ENCODE assay signal across 16 cellular contexts in the genomic region with DNA sequence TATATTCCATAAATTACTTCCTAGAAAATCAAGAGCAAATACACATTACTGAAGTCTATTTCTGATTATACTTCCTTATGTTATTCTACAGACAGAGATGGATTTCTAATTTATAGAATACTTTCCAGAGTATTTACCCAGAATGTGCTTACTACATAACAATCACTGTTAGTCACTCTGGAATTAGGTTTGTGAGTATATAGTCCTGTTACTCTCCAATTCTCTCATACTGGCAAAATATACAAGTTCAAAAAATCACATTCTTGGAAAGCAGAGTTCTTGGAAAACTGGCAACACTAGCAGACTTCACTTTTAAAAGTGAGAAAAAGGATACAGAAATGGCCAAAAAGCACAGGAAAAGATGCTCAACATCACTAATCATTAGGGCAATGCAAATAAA. TPM values are rescaled to one million over a fixed set of nuclear protein-coding genes. Genes with fewer than 3 reads are reported as not detected.
DNase-seq lines count a peak whose midpoint lies in the region; ATAC-seq, FAIRE-seq and TF ChIP-seq lines count a peak whose summit lies in the region.
"Had no signal": no experiment of that assay in that cellular context is flagged by ENCODE, and none has a peak within 500 bp of the region (broad histone marks: within the 10 kb centered on the region; RNA-seq: fewer than 3 reads in every experiment).

No MANE protein-coding gene starts in this region.

- CTCF ChIA-PET in IMR-90 (lab: Yijun Ruan, JAX) (no interaction called here), endothelial cell of umbilical vein (lab: Charles Lee) (no interaction called here)

- H3K79me2 ChIP-seq in endothelial cell of umbilical vein (ENCODE audit: control insufficient read depth, insufficient read depth, low read length) = peaks cover 77% of the 10 kb centered on the region

- H2AFZ ChIP-seq in IMR-90 (replicated peaks; ENCODE audit: low read length, poor library complexity) = no peak overlapping the region
- no peak overlapping the region for H2AFZ ChIP-seq in endothelial cell of umbilical vein (ENCODE audit: low read depth, low read length)

- no peak overlapping the region for H4K5ac ChIP-seq in IMR-90 (ENCODE audit: low read depth, low read length)

- no peak overlapping the region for H2BK120ac ChIP-seq in IMR-90 (ENCODE audit: low read depth, low read length)

- ATAC-seq in IMR-90 (ENCODE audit: low read depth) (peak; percentile 88), HG03354 (IDR thresholded peaks at IDR 0.05; ENCODE audit: poor library complexity, severe bottlenecking, unreplicated experiment) (no peak), GM18870 (IDR thresholded peaks at IDR 0.05; ENCODE audit: unreplicated experiment) (no peak), GM21447 (IDR thresholded peaks at IDR 0.05; ENCODE audit: unreplicated experiment) (no peak)
- ATAC-seq: CD8-positive, alpha-beta T cell; K562 had no signal

- H2AK5ac ChIP-seq in IMR-90 (ENCODE audit: low read depth, low read length) = no peak overlapping the region

- H3K9me1 ChIP-seq in IMR-90 (ENCODE audit: insufficient read depth, low read length) = 0 out of 2 replicates have a peak, but pooled peaks cover 2% of the 10 kb centered on the region
- H3K9me1 ChIP-seq in endothelial cell of umbilical vein (replicated peaks; ENCODE audit: control insufficient read depth, extremely low read depth, insufficient read depth, low read length) = no peaks in the 10 kb centered on the region

- in situ Hi-C loops in IMR-90 (cut with MboI; ENCODE audit: low sequenced_read_pairs) = no loop called here

- H3K36me3 ChIP-seq in IMR-90 (ENCODE audit: control insufficient read depth, insufficient read depth, low read length) (peaks cover 16% of the 10 kb centered on the region), endothelial cell of umbilical vein (ENCODE audit: control insufficient read depth in 2 of 2, extremely low read depth in 1 of 2, insufficient read depth in 2 of 2, low read length in 2 of 2) (peaks cover 2 to 8% of the 10 kb centered on the region in 2 experiments)

- no peaks in the 10 kb centered on the region for H3K9me3 ChIP-seq in IMR-90 (ENCODE audit: control insufficient read depth, insufficient read depth, low read length)
- no peaks in the 10 kb centered on the region for H3K9me3 ChIP-seq in endothelial cell of umbilical vein (replicated peaks; ENCODE audit: control insufficient read depth, insufficient read depth, low read length)
- H3K9me3 ChIP-seq: BLaER1, HAP-1 had no signal

- POLR2A ChIA-PET in IMR-90 (lab: Charles Lee; ENCODE audit: unreplicated experiment) = no interaction called here
- POLR2A ChIA-PET in endothelial cell of umbilical vein (lab: Charles Lee) = no interaction called here

- no peak overlapping the region for H4K8ac ChIP-seq in IMR-90 (ENCODE audit: low read depth in 2 of 2, low read length in 2 of 2)

- H3K23ac ChIP-seq in IMR-90 (ENCODE audit: low read depth, low read length) = no peak overlapping the region

- no peak overlapping the region for H3K14ac ChIP-seq in IMR-90 (replicated peaks; ENCODE audit: low read depth, low read length)

- H2AK9ac ChIP-seq in IMR-90 (replicated peaks; ENCODE audit: low read depth, low read length, poor library complexity) = no peak overlapping the region

- H2BK5ac ChIP-seq in IMR-90 (ENCODE audit: low read depth, low read length, poor library complexity, severe bottlenecking) = no peak overlapping the region

- H3K4me1 ChIP-seq in IMR-90 (ENCODE audit: control insufficient read depth, insufficient read depth, low read length) (no peaks in the 10 kb centered on the region), endothelial cell of umbilical vein (ENCODE audit: control insufficient read depth, extremely low read depth, insufficient read depth, low read length) (no peaks in the 10 kb centered on the region)

- intact Hi-C loops in IMR-90 (cut with micrococcal nuclease) = no loop called here
- intact Hi-C loops in endothelial cell of umbilical vein (cut with micrococcal nuclease) = no loop called here

- TF ChIP-seq CTCF in IMR-90 (conservative IDR thresholded peaks at IDR 0.05; ENCODE audit: low read depth, low read length) (no peak), endothelial cell of umbilical vein (IDR thresholded peaks at IDR 0.05; ENCODE audit: extremely low read depth in 1 of 2, insufficient read depth in 1 of 2, low read depth in 1 of 2, low read length in 2 of 2) (no peak)

- H4K91ac ChIP-seq in IMR-90 (ENCODE audit: insufficient read depth, low read depth, low read length) = no peak overlapping the region

- H3K79me1 ChIP-seq in IMR-90 (ENCODE audit: low read depth in 1 of 2, low read length in 2 of 2) = peaks cover 22 to 42% of the 10 kb centered on the region in 2 experiments

- H2BK15ac ChIP-seq in IMR-90 (ENCODE audit: low read depth, low read length) = no peak overlapping the region

- H3K9ac ChIP-seq in IMR-90 (ENCODE audit: low read depth, low read length) (no peak overlapping the region), endothelial cell of umbilical vein (replicated peaks; ENCODE audit: extremely low read depth, insufficient read depth, low read length) (no peak overlapping the region)
- H3K9ac ChIP-seq: BLaER1 had no signal

- H4K20me1 ChIP-seq in IMR-90 (ENCODE audit: insufficient read depth, low read length) (peaks cover 36% of the 10 kb centered on the region), endothelial cell of umbilical vein (replicated peaks; ENCODE audit: control insufficient read depth, extremely low read depth, insufficient read depth, low read length) (no peaks in the 10 kb centered on the region)

- DNase-seq in EH (ENCODE audit: low read depth) = peak; percentile 26
- peak; percentile 55 for DNase-seq in IMR-90
- no peak for DNase-seq in endothelial cell of umbilical vein (ENCODE audit: low read depth, low spot score)
- no peak for DNase-seq in glomerular visceral epithelial cell (ENCODE audit: extremely low spot score)
- DNase-seq: 8988T; Calu3; CD8-positive, alpha-beta T cell; DND-41 had no signal

- BruUV-seq in IMR-90 (replicated peaks; lab: Mats Ljungman, UMichigan) = no TSS peak
- no TSS peak for BruUV-seq in endothelial cell of umbilical vein (replicated peaks; lab: Mats Ljungman, UMichigan)

- H3K4me3 ChIP-seq in IMR-90 (ENCODE audit: insufficient read depth, low read depth, low read length) (no peak overlapping the region), endothelial cell of umbilical vein (replicated peaks in 1 of 3; ENCODE audit: insufficient read depth in 1 of 3, low read depth in 1 of 3, low read length in 3 of 3) (no peak overlapping the region)
- H3K4me3 ChIP-seq: BLaER1, HAP-1, K562 had no signal

- H3K27ac ChIP-seq in IMR-90 (ENCODE audit: insufficient read depth, low read length) (no peak overlapping the region), endothelial cell of umbilical vein (ENCODE audit: insufficient read depth, low read depth, low read length) (no peak overlapping the region)
- H3K27ac ChIP-seq: BLaER1 had no signal

- no peak overlapping the region for H3K18ac ChIP-seq in IMR-90 (ENCODE audit: low read depth, low read length)

- no peak for TF ChIP-seq RAD21 in IMR-90 (IDR thresholded peaks at IDR 0.05; ENCODE audit: low read length)

- no peak overlapping the region for H3K4ac ChIP-seq in IMR-90 (ENCODE audit: low read depth, low read length)

- TF ChIP-seq POLR2A in IMR-90 (IDR thresholded peaks at IDR 0.05; ENCODE audit: low read depth, low read length) (no peak), endothelial cell of umbilical vein (IDR thresholded peaks at IDR 0.05; ENCODE audit: low read depth, low read length) (no peak)

- no peak overlapping the region for H3K56ac ChIP-seq in IMR-90 (ENCODE audit: extremely low read depth, insufficient read depth, low read length)

- H3K27me3 ChIP-seq in IMR-90 (ENCODE audit: control insufficient read depth, insufficient read depth, low read length) (no peaks in the 10 kb centered on the region), endothelial cell of umbilical vein (ENCODE audit: control insufficient read depth in 2 of 2, insufficient read depth in 2 of 2, low read length in 2 of 2) (no peaks in the 10 kb centered on the region)
- H3K27me3 ChIP-seq: BLaER1 had no signal

- H3K4me2 ChIP-seq in IMR-90 (ENCODE audit: low read depth, low read length) (no peak overlapping the region), endothelial cell of umbilical vein (ENCODE audit: insufficient read depth, low read length) (no peak overlapping the region)
- H3K4me2 ChIP-seq: BLaER1 had no signal

- H2BK20ac ChIP-seq in IMR-90 (ENCODE audit: low read depth, low read length) = no peak overlapping the region

- FAIRE-seq in endothelial cell of umbilical vein (lab: Jason Lieb, UNC) = peak; percentile 63
- FAIRE-seq: G401.6, H1 had no signal

- dilution Hi-C loops in IMR-90 (cut with HindIII; ENCODE audit: low sequenced_read_pairs, unreplicated experiment) = no loop called here
- dilution Hi-C loops in endothelial cell of umbilical vein (cut with MboI; ENCODE audit: extremely low pct_ligation_motif_present, low sequenced_read_pairs) = no loop called here

TF ChIP-seq in IMR-90, 13 proteins besides CTCF, POLR2A, EP300 and RAD21:
- no peak for TF ChIP-seq MXI1 (IDR thresholded peaks at IDR 0.05; ENCODE audit: borderline replicate concordance, low read depth, low read length)
- TF ChIP-seq RFX5 (IDR thresholded peaks at IDR 0.05; ENCODE audit: low read depth, low read length) = no peak
- no peak for TF ChIP-seq RCOR1 (IDR thresholded peaks at IDR 0.05; ENCODE audit: insufficient replicate concordance, low read length)
- no peak for TF ChIP-seq CHD1 (IDR thresholded peaks at IDR 0.05; ENCODE audit: low read depth, low read length)
- no peak for TF ChIP-seq NFE2L2 (IDR thresholded peaks at IDR 0.05; ENCODE audit: low read depth, low read length)

TF ChIP-seq in endothelial cell of umbilical vein, 7 proteins besides CTCF, POLR2A, EP300 and RAD21 (continues in another document):
- TF ChIP-seq MYC (IDR thresholded peaks at IDR 0.05; ENCODE audit: low read depth, low read length) (no peak), GATA2 (IDR thresholded peaks at IDR 0.05; ENCODE audit: insufficient read depth, insufficient read length, low read depth, low read length) (no peak), JUN (IDR thresholded peaks at IDR 0.05; ENCODE audit: borderline replicate concordance, insufficient read depth, insufficient read length, low read depth) (no peak)

RNA-seq across cellular contexts. Expression of a gene that starts 7.3 kb away (rescaled TPM):
- total RNA-seq in IMR-90 (2012; rRNA removed) (12.2 and 21.1 TPM in 2 replicates), endothelial cell of umbilical vein (51.1 and 52.5 TPM in 2 replicates)
- polyA plus RNA-seq in IMR-90 (2012; rRNA removed) (6.5 and 9.7 TPM in 2 replicates), endothelial cell of umbilical vein (3.7 and 4.9 TPM in 2 replicates)
- 4.6 and 5.1 TPM in 2 replicates for polyA plus RNA-seq in IMR-90 (2012; cell fraction: cytosol; rRNA removed)
- polyA plus RNA-seq in IMR-90 (2012; cell fraction: nucleus; rRNA removed; ENCODE audit: low replicate concordance) = 6.4 and 8.1 TPM in 2 replicates
- 9.5 and 10.2 TPM in 2 replicates for polyA plus RNA-seq in endothelial cell of umbilical vein (2011; cell fraction: cytosol; rRNA removed)
- 10.7 and 14.5 TPM in 2 replicates for polyA plus RNA-seq in endothelial cell of umbilical vein (2011; cell fraction: nucleus; rRNA removed)
- 19.3 and 31.2 TPM in 2 replicates for polyA plus RNA-seq in endothelial cell of umbilical vein (2012)
- polyA minus RNA-seq in endothelial cell of umbilical vein = 15.3 and 16.8 TPM in 2 replicates
- polyA minus RNA-seq in endothelial cell of umbilical vein (2011; cell fraction: cytosol; rRNA and poly(A)+ RNA removed) = 20.7 TPM
- polyA minus RNA-seq in endothelial cell of umbilical vein (2011; cell fraction: nucleus; rRNA and poly(A)+ RNA removed) = 30.4 and 39.3 TPM in 2 replicates

Comparison
In these comparisons a context has a peak if more than half of its experiments do, and no peak if none do; other contexts are left out.
1. DNase-seq: peak in EH (single experiment) and IMR-90 (single experiment); none in endothelial cell of umbilical vein (single experiment) and glomerular visceral epithelial cell (single experiment).